ENCODE assay signal across 8 cellular contexts in genomic region chr4:169270810-169271691, GRCh38. TPM values are rescaled to one million over a fixed set of nuclear protein-coding genes. Genes with fewer than 3 reads are reported as not detected.
DNase-seq lines count a peak whose midpoint lies in the region; ATAC-seq and TF ChIP-seq lines count a peak whose summit lies in the region.

SH3RF1 (minus strand) TSS chr4:169270956; CDS start chr4:169269212, 1,744 bp downstream.

- peak; percentile 28 for DNase-seq in DMS53 treated with DMSO at 0.1 percent for 48 hours (lab: John Stamatoyannopoulos, UW; ENCODE audit: unreplicated experiment)
- peak; percentile 72 for DNase-seq in NOMO-1 treated with dmso at 0.1 percent for 144 hours (lab: John Stamatoyannopoulos, UW; ENCODE audit: unreplicated experiment)
- DNase-seq in amniotic stem cell (lab: John Stamatoyannopoulos, UW), result peak; percentile 81
- peak; percentile 92 for DNase-seq in left ventricle myocardium inferior
- peak; percentile 71 to 97 (median 82) for DNase-seq in posterior cingulate gyrus
- DNase-seq in NK-92 treated with Interleukin-12 subunit alpha and Interleukin-12 subunit beta, amount 100 ng/mL, for 24 hours (lab: John Stamatoyannopoulos, UW), result no peak

- no peaks in the 10 kb centered on the region for H3K36me3 ChIP-seq in left ventricle myocardium inferior

- H3K4me3 ChIP-seq in left ventricle myocardium inferior, result peak within 1 kb of the TSS; percentile 83

- peaks cover 61% of the 10 kb centered on the region for H3K4me1 ChIP-seq in left ventricle myocardium inferior

- H3K27me3 ChIP-seq in left ventricle myocardium inferior (ENCODE audit: low read depth), result no peaks in the 10 kb centered on the region

- intact Hi-C loops in left ventricle myocardium inferior (cut with micrococcal nuclease) (no loop called here), posterior cingulate gyrus (cut with DNase I) (loop anchor here (1.0 to 10.0 kb wide), 4 partner anchors 64 to 261 kb away; partner anchors contain the start of gene CBR4)

- peak; percentile 51 for TF ChIP-seq CTCF in left ventricle myocardium inferior (IDR thresholded peaks at IDR 0.05; ENCODE audit: borderline replicate concordance)

- H3K27ac ChIP-seq in left ventricle myocardium inferior (replicated peaks), result peak within 1 kb of the TSS; percentile 93

- H3K9me3 ChIP-seq in left ventricle myocardium inferior (replicated peaks), result no peaks in the 10 kb centered on the region

- ATAC-seq in GM19395 (IDR thresholded peaks at IDR 0.05; ENCODE audit: unreplicated experiment) (peak; percentile 61), HG03442 (IDR thresholded peaks at IDR 0.05; ENCODE audit: unreplicated experiment) (peak; percentile 65)

RNA-seq across cellular contexts. Expression of gene SH3RF1, which starts in this region (rescaled TPM):
- 8.8 TPM for total RNA-seq in left ventricle myocardium inferior
